12 cellular contexts compared by ENCODE assay signal in the genomic region with DNA sequence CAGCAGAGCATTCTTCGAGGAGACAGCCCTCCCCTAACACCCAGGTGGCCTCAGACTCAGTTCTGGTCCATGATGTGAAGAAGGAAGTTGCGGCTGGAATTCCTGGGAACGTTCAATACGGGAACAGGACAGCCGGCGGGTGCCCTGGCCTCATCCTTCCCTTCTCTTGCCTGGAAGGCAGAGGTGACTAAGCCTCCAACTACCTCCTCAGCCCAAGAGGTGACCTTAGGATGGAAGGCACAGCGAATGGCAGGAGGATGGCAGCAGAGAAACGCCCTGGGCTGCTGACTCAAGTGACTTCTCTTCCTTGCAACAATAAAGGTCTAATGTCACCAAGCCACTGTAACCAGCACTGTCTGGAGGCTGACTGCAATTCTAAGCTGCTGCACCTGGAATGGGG.
"Had no signal": no experiment of that assay in that cellular context is flagged by ENCODE, and none has a peak within 500 bp of the region (broad histone marks: within the 10 kb centered on the region; RNA-seq: fewer than 3 reads in every experiment).

No MANE protein-coding gene starts in this region.

- H3K4me1 ChIP-seq: gastroesophageal sphincter, left lung, neural progenitor cell, pancreas had no signal

- H3K9ac ChIP-seq: neural progenitor cell had no signal

- H3K36me3 ChIP-seq: neural progenitor cell had no signal

- H2AFZ ChIP-seq: neural progenitor cell had no signal

- ATAC-seq: activated CD4-positive, CD25-positive, alpha-beta regulatory T cell treated with anti-CD3 and anti-CD28 coated beads, Interleukin-2, amount 50 U/mL, for 24 hours; gastroesophageal sphincter; left lung; pancreas had no signal

- H3K4me3 ChIP-seq: gastroesophageal sphincter, left lung, neural progenitor cell, pancreas, thoracic aorta had no signal

- H3K4me2 ChIP-seq: neural progenitor cell had no signal

- H3K9me3 ChIP-seq: gastroesophageal sphincter, left lung, pancreas, thoracic aorta had no signal

- H3K27ac ChIP-seq: gastroesophageal sphincter, left lung, neural progenitor cell, pancreas, thoracic aorta had no signal

- H3K27me3 ChIP-seq: gastroesophageal sphincter, left lung, neural progenitor cell, pancreas had no signal

- DNase-seq: activated CD4-positive, alpha-beta T cell treated with anti-CD3 and anti-CD28 coated beads, Interleukin-2, amount 50 U/mL, for 4 hours; amniotic stem cell; naive B cell; stimulated activated CD4-positive, alpha-beta T cell treated with anti-CD3 and anti-CD28 coated beads, Interleukin-2, amount 100 ng/mL, for 24 hours had no signal

- FAIRE-seq: colon, islet of Langerhans, pancreas had no signal
